21 cellular contexts compared by ENCODE assay signal in the genomic region with DNA sequence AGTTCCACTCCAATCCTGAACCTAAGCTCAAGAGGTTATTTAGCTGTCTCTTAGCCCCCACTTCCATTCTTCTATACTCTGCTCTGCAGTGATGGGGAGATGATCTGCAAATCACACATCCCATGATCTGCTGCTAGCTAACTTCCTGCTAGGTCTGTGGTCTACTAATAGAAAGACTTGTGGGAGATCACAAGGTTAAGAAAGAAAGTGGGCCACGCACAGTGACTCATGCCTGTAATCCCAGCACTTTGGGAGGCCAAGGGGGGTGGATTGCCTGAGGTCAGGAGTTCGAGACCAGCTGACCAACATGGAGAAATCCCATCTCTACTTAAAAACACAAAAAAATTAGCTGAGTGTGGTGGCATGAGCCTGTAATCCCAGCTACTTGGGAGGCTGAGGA.
"Had no signal": no experiment of that assay in that cellular context is flagged by ENCODE, and none has a peak within 500 bp of the region (broad histone marks: within the 10 kb centered on the region; RNA-seq: fewer than 3 reads in every experiment).

No MANE protein-coding gene starts in this region.

- H3K36me3 ChIP-seq: adrenal gland, left lung, tibial artery had no signal

- H3K27me3 ChIP-seq: adrenal gland, foreskin keratinocyte, hepatocyte, left lung, tibial artery had no signal

- DNase-seq: activated CD8-positive, alpha-beta memory T cell treated with anti-CD3 and anti-CD28 coated beads, Interleukin-2, amount 50 U/mL, for 4 hours; activated naive CD4-positive, alpha-beta T cell; activated T-cell treated with anti-CD3 and anti-CD28 coated beads, Interleukin-2, amount 50 U/mL, for 24 hours; adrenal gland; central memory CD4-positive, alpha-beta T cell; dermis blood vessel endothelial cell; effector CD8-positive, alpha-beta T cell; foreskin keratinocyte; glutamatergic neuron; immature natural killer cell; kidney glomerular epithelial cell; left lung; naive thymus-derived CD8-positive, alpha-beta T cell; small intestine; stimulated activated CD4-positive, alpha-beta T cell treated with anti-CD3 and anti-CD28 coated beads, Interleukin-2, amount 100 ng/mL, for 24 hours; stimulated activated naive CD8-positive, alpha-beta T cell treated with anti-CD3 and anti-CD28 coated beads, Interleukin-15, amount 100 ng/mL, for 72 hours; tibial artery had no signal

- H3K4me1 ChIP-seq: adrenal gland, foreskin keratinocyte, left lung, tibial artery had no signal

- ATAC-seq: foreskin keratinocyte; left lung; naive thymus-derived CD8-positive, alpha-beta T cell; sciatic nerve; stimulated activated effector memory CD8-positive, alpha-beta T cell treated with anti-CD3 and anti-CD28 coated beads, Interleukin-12 subunit alpha, Interleukin-12 subunit beta, amount 100 ng/mL, for 72 hours; stimulated activated naive CD8-positive, alpha-beta T cell treated with anti-CD3 and anti-CD28 coated beads, Interleukin-15, amount 100 ng/mL, for 72 hours; WTC11 had no signal

- H3K27ac ChIP-seq: adrenal gland, foreskin keratinocyte, hepatocyte, left lung, tibial artery had no signal

- H3K4me3 ChIP-seq: adrenal gland, hepatocyte, left lung, tibial artery had no signal

- H3K9me3 ChIP-seq: adrenal gland, left lung, tibial artery had no signal
